In genomic region chr1:25567710-25568089, GRCh38 we compare ENCODE assay signal across 10 cellular contexts. TPM values are rescaled to one million over a fixed set of nuclear protein-coding genes. Genes with fewer than 3 reads are reported as not detected.
DNase-seq lines count a peak whose midpoint lies in the region; ATAC-seq and TF ChIP-seq lines count a peak whose summit lies in the region.
"Had no signal": no experiment of that assay in that cellular context is flagged by ENCODE, and none has a peak within 500 bp of the region (broad histone marks: within the 10 kb centered on the region; RNA-seq: fewer than 3 reads in every experiment).

No MANE protein-coding gene starts in this region.

- H3K27ac ChIP-seq in dorsolateral prefrontal cortex: peak overlapping the region; percentile 79 to 99 (median 98)
- H3K27ac ChIP-seq in aorta (ENCODE audit: low read depth in 1 of 2, low read length in 2 of 2): peak overlapping the region; percentile 24 to 87

- peaks cover 16 to 57% (median 41%) of the 10 kb centered on the region in 3 donors for H3K36me3 Mint-ChIP-seq in naive thymus-derived CD8-positive, alpha-beta T cell

- H3K4me1 ChIP-seq in aorta (ENCODE audit: control insufficient read depth in 1 of 2, insufficient read depth in 2 of 2, low read length in 2 of 2) (no peaks in the 10 kb centered on the region), HAP-1 (peaks cover 8% of the 10 kb centered on the region; the same call in 1 of the 2 replicates)

- intact Hi-C loops in Right ventricle myocardium superior (cut with DNase I): no loop called here
- intact Hi-C loops in left cardiac atrium (cut with DNase I): no loop called here
- intact Hi-C loops in dorsolateral prefrontal cortex (cut with DNase I): loop anchor here (2.0 to 10.0 kb wide), 6 partner anchors 43 to 427 kb away; partner anchors contain the start of genes MAN1C1 (in 1 of the 2) and PAFAH2 (in 1 of the 2)
- intact Hi-C loops in aorta (cut with DNase I): loop anchor here in 1 of 2 donors (2.0 kb wide), 1 partner anchor 23 kb away; no protein-coding TSS in a partner anchor

- H3K4me3 ChIP-seq in dorsolateral prefrontal cortex (no peak overlapping the region), aorta (ENCODE audit: low read length in 2 of 2) (no peak overlapping the region), HAP-1 (no peak overlapping the region)

- H3K27ac Mint-ChIP-seq in naive thymus-derived CD8-positive, alpha-beta T cell: peak overlapping the region; percentile 89 to 100 (median 93)

- ATAC-seq in Right ventricle myocardium superior (ENCODE audit: poor library complexity) (peak; percentile 14), left cardiac atrium (no peak), aorta (ENCODE audit: low FRiP score) (no peak), GM18498 (IDR thresholded peaks at IDR 0.05; ENCODE audit: unreplicated experiment) (no peak)
- no peak for ATAC-seq in naive thymus-derived CD8-positive, alpha-beta T cell

- DNase-seq in Right ventricle myocardium superior (no peak), left cardiac atrium (no peak), dorsolateral prefrontal cortex (no peak), aorta (no peak), NCI-H446 treated with DMSO at 0.1 percent for 48 hours (lab: John Stamatoyannopoulos, UW) (no peak), HAP-1 (ENCODE audit: low spot score in 2 of 2) (no peak)
- DNase-seq in naive thymus-derived CD8-positive, alpha-beta T cell: no peak
- DNase-seq: effector CD8-positive, alpha-beta T cell; NCI-H187 treated with DMSO at 0.1 percent for 48 hours had no signal

- no peaks in the 10 kb centered on the region for H3K9me3 ChIP-seq in aorta (ENCODE audit: control insufficient read depth, low read length)
- H3K9me3 ChIP-seq in HAP-1: no peaks in the 10 kb centered on the region

- TF ChIP-seq CTCF in dorsolateral prefrontal cortex (IDR thresholded peaks at IDR 0.05 in 54 of 56, conservative IDR thresholded peaks at IDR 0.05 in 2 of 56; ENCODE audit: low read depth in 1 of 56, partially characterized antibody in 56 of 56): no peak

- no peaks in the 10 kb centered on the region for H3K27me3 Mint-ChIP-seq in naive thymus-derived CD8-positive, alpha-beta T cell

- H3K9me3 Mint-ChIP-seq in naive thymus-derived CD8-positive, alpha-beta T cell: no peaks in the 10 kb centered on the region

- in situ Hi-C loops in HAP-1 (cut with MboI; ENCODE audit: low sequenced_read_pairs): no loop called here

- H3K4me3 Mint-ChIP-seq in naive thymus-derived CD8-positive, alpha-beta T cell: peak overlapping the region; percentile 39 to 100 (median 98)

- H3K27me3 ChIP-seq in dorsolateral prefrontal cortex: no peaks in the 10 kb centered on the region
- no peaks in the 10 kb centered on the region for H3K27me3 ChIP-seq in aorta (ENCODE audit: control insufficient read depth in 1 of 2, insufficient read depth in 2 of 2, low read length in 1 of 2)
- no peaks in the 10 kb centered on the region for H3K27me3 ChIP-seq in HAP-1 (ENCODE audit: low read depth)

- POLR2A ChIA-PET in naive thymus-derived CD8-positive, alpha-beta T cell (lab: Charles Lee): interaction anchor here (1.2 to 24.7 kb wide), 10 partner anchors 10 to 236 kb away, joined by 4 to 1000 read pairs (median 6); partner anchors contain the start of gene LDLRAP1

- peaks cover 0 to 2% of the 10 kb centered on the region in 2 donors for H3K36me3 ChIP-seq in aorta (ENCODE audit: control insufficient read depth in 1 of 2, insufficient read depth in 2 of 2, low read length in 1 of 2)
- peaks cover 3% of the 10 kb centered on the region; the same call in 1 of the 2 replicates for H3K36me3 ChIP-seq in HAP-1 (replicated peaks)

- peaks cover 34 to 82% (median 75%) of the 10 kb centered on the region in 4 donors for H3K4me1 Mint-ChIP-seq in naive thymus-derived CD8-positive, alpha-beta T cell

- WGBS in aorta, 2 donors: 76 to 77% methylated on average over 10 of the region's 10 CpGs

RNA-seq across cellular contexts. Expression of gene LDLRAP1, which starts 24.3 kb away (rescaled TPM):
- total RNA-seq in Right ventricle myocardium superior (11.8 TPM), left cardiac atrium (10 to 100 TPM in 1 of 2 donors, 1 to 10 TPM in 1; 9.5 to 10.3 TPM), dorsolateral prefrontal cortex (10 to 100 TPM in 112 of 120 experiments, 1 to 10 TPM in 8; 6.1 to 62.3 (median 19.3) TPM), aorta (10 to 100 TPM; 25.6 to 34.7 TPM)
- 100 to 1,000 TPM; 361 to 364 TPM for total RNA-seq in naive thymus-derived CD8-positive, alpha-beta T cell
- 100 to 1,000 TPM; 387 to 877 (median 421) TPM for polyA plus RNA-seq in naive thymus-derived CD8-positive, alpha-beta T cell
- polyA plus RNA-seq in aorta: 10 to 100 TPM; 17.5 to 33.9 TPM

RNA-seq across cellular contexts. Expression of gene MAN1C1, which starts 48.9 kb away (rescaled TPM):
- total RNA-seq in Right ventricle myocardium superior: 17.5 TPM
- total RNA-seq in left cardiac atrium: 10 to 100 TPM; 11.0 to 14.8 TPM
- 10 to 100 TPM; 32.3 to 86.5 (median 58.9) TPM for total RNA-seq in dorsolateral prefrontal cortex
- total RNA-seq in naive thymus-derived CD8-positive, alpha-beta T cell: 10 to 100 TPM; 46.0 to 47.2 TPM
- polyA plus RNA-seq in naive thymus-derived CD8-positive, alpha-beta T cell: 10 to 100 TPM; 11.3 to 48.3 (median 11.7) TPM
- 10 to 100 TPM; 13.5 to 32.2 TPM for total RNA-seq in aorta
- 10 to 100 TPM in 1 of 2 donors, 1 to 10 TPM in 1; 2.8 to 15.5 TPM for polyA plus RNA-seq in aorta

Comparison
In these comparisons a context has a peak if more than half of its experiments do, and no peak if none do; other contexts are left out.
1. RNA of gene LDLRAP1, which starts 24.3 kb away (total RNA-seq): 361 to 364 TPM in naive thymus-derived CD8-positive, alpha-beta T cell; 25.6 to 34.7 TPM in aorta, 6.1 to 62.3 TPM in dorsolateral prefrontal cortex, 11.8 TPM in Right ventricle myocardium superior (single experiment) and 9.5 to 10.3 TPM in left cardiac atrium; every median in the first group is over 4 times any median in the second.
2. intact Hi-C loops: an anchor here in dorsolateral prefrontal cortex (2.0 to 10.0 kb wide); none called in Right ventricle myocardium superior and left cardiac atrium.